1 cellular context compared by ENCODE assay signal in the genomic region with DNA sequence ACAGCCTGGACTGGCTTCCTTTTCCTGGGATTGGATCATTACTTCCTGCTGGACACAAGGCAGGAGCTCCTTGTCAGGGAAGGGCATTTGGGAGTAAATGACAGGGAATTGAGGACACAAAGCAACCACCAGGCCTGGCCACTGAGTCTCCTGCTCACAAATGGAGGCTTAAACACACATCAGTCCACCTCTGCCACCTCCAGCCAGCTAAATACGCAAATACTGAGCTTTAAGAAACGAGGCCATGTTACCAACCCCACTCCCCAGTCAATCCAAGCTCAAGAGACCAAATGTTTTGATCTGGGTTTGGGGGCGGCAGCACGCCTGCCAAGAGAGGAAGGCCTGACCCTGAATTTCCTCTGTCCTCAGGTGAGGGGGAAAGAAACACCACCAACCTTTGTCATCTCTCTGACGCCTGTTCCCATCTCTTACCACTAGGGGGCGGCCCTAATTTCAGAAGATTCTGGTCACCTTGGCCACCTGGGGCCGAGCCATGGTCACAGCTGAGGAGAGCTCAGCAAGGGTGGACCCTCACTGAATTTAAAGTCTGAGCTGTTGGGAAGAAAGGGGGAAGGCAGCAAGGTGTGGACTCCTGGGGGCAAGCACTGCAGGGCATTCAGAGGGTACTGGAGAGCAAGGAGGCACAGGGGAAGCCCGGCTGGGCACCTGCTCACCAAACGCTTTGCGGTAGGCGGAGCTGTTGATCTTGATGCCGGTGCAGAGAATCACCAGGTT.
A peak's percentile ranks its signal among the peaks of the same experiment; 100 is the strongest.
TF ChIP-seq lines count a peak whose summit lies in the region.

No MANE protein-coding gene starts in this region.

TF ChIP-seq in GM12878, 131 proteins besides CTCF, POLR2A, EP300 and RAD21:
- TF ChIP-seq CBX5 (IDR thresholded peaks at IDR 0.05; ENCODE audit: low read depth) (no peak), SMC3 (IDR thresholded peaks at IDR 0.05; ENCODE audit: borderline replicate concordance, low read length) (peak; percentile 59; the same call in 1 of the 2 replicates), CBX3 (IDR thresholded peaks at IDR 0.05; ENCODE audit: borderline replicate concordance, low read depth) (no peak), BHLHE40 (IDR thresholded peaks at IDR 0.05; ENCODE audit: borderline replicate concordance in 1 of 2, low read depth in 2 of 2, low read length in 1 of 2) (0 out of 4 replicates have a peak, but pooled peaks of 1 of the 2 experiments have one; percentile 6), YY1 (IDR thresholded peaks at IDR 0.05; ENCODE audit: low read depth, low read length) (0 out of 2 replicates have a peak, but pooled peaks have one; percentile 22)
- TF ChIP-seq, protein P1, sequence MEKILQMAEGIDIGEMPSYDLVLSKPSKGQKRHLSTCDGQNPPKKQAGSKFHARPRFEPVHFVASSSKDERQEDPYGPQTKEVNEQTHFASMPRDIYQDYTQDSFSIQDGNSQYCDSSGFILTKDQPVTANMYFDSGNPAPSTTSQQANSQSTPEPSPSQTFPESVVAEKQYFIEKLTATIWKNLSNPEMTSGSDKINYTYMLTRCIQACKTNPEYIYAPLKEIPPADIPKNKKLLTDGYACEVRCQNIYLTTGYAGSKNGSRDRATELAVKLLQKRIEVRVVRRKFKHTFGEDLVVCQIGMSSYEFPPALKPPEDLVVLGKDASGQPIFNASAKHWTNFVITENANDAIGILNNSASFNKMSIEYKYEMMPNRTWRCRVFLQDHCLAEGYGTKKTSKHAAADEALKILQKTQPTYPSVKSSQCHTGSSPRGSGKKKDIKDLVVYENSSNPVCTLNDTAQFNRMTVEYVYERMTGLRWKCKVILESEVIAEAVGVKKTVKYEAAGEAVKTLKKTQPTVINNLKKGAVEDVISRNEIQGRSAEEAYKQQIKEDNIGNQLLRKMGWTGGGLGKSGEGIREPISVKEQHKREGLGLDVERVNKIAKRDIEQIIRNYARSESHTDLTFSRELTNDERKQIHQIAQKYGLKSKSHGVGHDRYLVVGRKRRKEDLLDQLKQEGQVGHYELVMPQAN (conservative IDR thresholded peaks at IDR 0.05) = no peak
